11 cellular contexts compared by ENCODE assay signal in genomic region chr7:29284586-29285450, GRCh38.
DNase-seq lines count a peak whose midpoint lies in the region; ATAC-seq and TF ChIP-seq lines count a peak whose summit lies in the region.
"Had no signal": no experiment of that assay in that cellular context is flagged by ENCODE, and none has a peak within 500 bp of the region (broad histone marks: within the 10 kb centered on the region; RNA-seq: fewer than 3 reads in every experiment).

No MANE protein-coding gene starts in this region.

- H2AFZ ChIP-seq in Karpas-422 (ENCODE audit: low read length): peak overlapping the region; percentile 12; the same call in 1 of the 2 replicates
- no peak overlapping the region for H2AFZ ChIP-seq in trophoblast cell (ENCODE audit: insufficient read depth, low read length, poor library complexity)

- CTCF ChIA-PET in Calu3 (lab: Charles Lee): no interaction called here

- no peak overlapping the region for H2BK5ac ChIP-seq in trophoblast cell (ENCODE audit: low read depth, low read length, poor library complexity)

- H2AK5ac ChIP-seq in trophoblast cell (ENCODE audit: low read length): no peak overlapping the region

- ATAC-seq in HG02852 (IDR thresholded peaks at IDR 0.05; ENCODE audit: unreplicated experiment): no peak
- no peak for ATAC-seq in GM21423 (IDR thresholded peaks at IDR 0.05; ENCODE audit: unreplicated experiment)
- ATAC-seq in activated T-helper 17 cell treated with anti-CD3 and anti-CD28 coated beads, Interleukin-2, amount 50 U/mL, for 72 hours (replicated peaks): no peak

- no peak for TF ChIP-seq CTCF in Calu3 (IDR thresholded peaks at IDR 0.05; ENCODE audit: unreplicated experiment)
- no peak for TF ChIP-seq CTCF in choroid plexus epithelial cell (conservative IDR thresholded peaks at IDR 0.05; ENCODE audit: low read depth, low read length)

- peaks cover 2% of the 10 kb centered on the region for H3K79me1 ChIP-seq in trophoblast cell (ENCODE audit: low read length)

- no peak overlapping the region for H4K91ac ChIP-seq in trophoblast cell (ENCODE audit: low read depth, low read length)

- H3K9ac ChIP-seq in Karpas-422 (ENCODE audit: low read length) (peak overlapping the region; percentile 60), trophoblast cell (ENCODE audit: low read length) (no peak overlapping the region)

- no peaks in the 10 kb centered on the region for H3K27me3 ChIP-seq in Karpas-422 (ENCODE audit: low read length)
- H3K27me3 ChIP-seq in trophoblast cell (ENCODE audit: insufficient read depth, low read length): no peaks in the 10 kb centered on the region
- H3K27me3 ChIP-seq: vagina had no signal

- H2BK12ac ChIP-seq in trophoblast cell (ENCODE audit: low read length): no peak overlapping the region

- peaks cover 93% of the 10 kb centered on the region for H3K4me1 ChIP-seq in Karpas-422 (ENCODE audit: low read length)
- peaks cover 5 to 17% of the 10 kb centered on the region in 2 experiments for H3K4me1 ChIP-seq in trophoblast cell (ENCODE audit: control insufficient read depth in 1 of 2, insufficient read depth in 2 of 2, low read length in 2 of 2)

- H3K79me2 ChIP-seq in Karpas-422 (ENCODE audit: low read length) (no peaks in the 10 kb centered on the region), trophoblast cell (ENCODE audit: control insufficient read depth, insufficient read depth, low read length, poor library complexity) (peaks cover 3% of the 10 kb centered on the region)

- intact Hi-C loops in Calu3 (cut with micrococcal nuclease; ENCODE audit: unreplicated experiment): loop anchor here (2.0 kb wide), 1 partner anchor 28 kb away; no protein-coding TSS in a partner anchor

- BruUV-seq in Calu3 (replicated peaks; lab: Mats Ljungman, UMichigan): no TSS peak

- H4K20me1 ChIP-seq in Karpas-422 (ENCODE audit: insufficient read depth, low read depth, low read length): no peaks in the 10 kb centered on the region

- no peak overlapping the region for H3K14ac ChIP-seq in trophoblast cell (ENCODE audit: low read length)

- H3K4me1 Mint-ChIP-seq in Calu3 (ENCODE audit: low read depth, unreplicated experiment): peaks cover 40% of the 10 kb centered on the region
- no peaks in the 10 kb centered on the region for H3K4me1 Mint-ChIP-seq in activated T-helper 17 cell treated with anti-CD3 and anti-CD28 coated beads, Interleukin-2, amount 50 U/mL, for 72 hours
- H3K4me1 Mint-ChIP-seq: T-helper 17 cell had no signal

- no peak overlapping the region for H4K8ac ChIP-seq in trophoblast cell (ENCODE audit: low read depth, low read length)

- WGBS in trophoblast cell (ENCODE audit: extremely low coverage, insufficient coverage, insufficient read length): no CpG with 5 or more reads among the region's 8 CpGs

- H3K9me3 ChIP-seq in Karpas-422 (ENCODE audit: low read length) (no peaks in the 10 kb centered on the region), trophoblast cell (ENCODE audit: insufficient read depth, low read depth, low read length) (no peaks in the 10 kb centered on the region)
- H3K9me3 ChIP-seq: vagina had no signal

- no peaks in the 10 kb centered on the region for H3K9me3 Mint-ChIP-seq in Calu3 (ENCODE audit: low read depth, unreplicated experiment)
- H3K9me3 Mint-ChIP-seq in activated T-helper 17 cell treated with anti-CD3 and anti-CD28 coated beads, Interleukin-2, amount 50 U/mL, for 72 hours: no peaks in the 10 kb centered on the region
- H3K9me3 Mint-ChIP-seq: mesothelial cell of epicardium had no signal

- no peak overlapping the region for H3K23ac ChIP-seq in trophoblast cell (ENCODE audit: low read length)

- no peaks in the 10 kb centered on the region for H3K9me2 ChIP-seq in Karpas-422 (replicated peaks; ENCODE audit: insufficient read depth, low read length)

- H3K18ac ChIP-seq in trophoblast cell (ENCODE audit: low read length): peak overlapping the region; percentile 66

- H3K27ac Mint-ChIP-seq in Calu3 (ENCODE audit: unreplicated experiment): peak overlapping the region; percentile 82
- H3K27ac Mint-ChIP-seq in activated T-helper 17 cell treated with anti-CD3 and anti-CD28 coated beads, Interleukin-2, amount 50 U/mL, for 72 hours: no peak overlapping the region
- H3K27ac Mint-ChIP-seq: mesothelial cell of epicardium, T-helper 17 cell had no signal

- no peak overlapping the region for H4K12ac ChIP-seq in trophoblast cell (ENCODE audit: low read depth, low read length)

- H3K4me2 ChIP-seq in Karpas-422 (ENCODE audit: low read depth, low read length, poor library complexity, severe bottlenecking) (peak overlapping the region; percentile 46), trophoblast cell (ENCODE audit: low read length) (no peak overlapping the region)

- H3K4me3 ChIP-seq in Karpas-422 (ENCODE audit: low read length): peak overlapping the region; percentile 22; the same call in 1 of the 2 replicates
- H3K4me3 ChIP-seq in choroid plexus epithelial cell (ENCODE audit: low read depth, low read length): no peak overlapping the region
- H3K4me3 ChIP-seq in trophoblast cell (ENCODE audit: low read depth, low read length): no peak overlapping the region
- H3K4me3 ChIP-seq: vagina had no signal

- DNase-seq in Calu3 (no peak), Karpas-422 (no peak), choroid plexus epithelial cell (ENCODE audit: low read depth) (peak; percentile 12), trophoblast cell (peak in 1 of 2 donors; percentile 11)
- DNase-seq: activated T-cell treated with anti-CD3 and anti-CD28 coated beads for 4 hours, T-helper 17 cell had no signal

- peak overlapping the region; percentile 99 for H3K27ac ChIP-seq in Karpas-422 (ENCODE audit: low read length)
- H3K27ac ChIP-seq in trophoblast cell (ENCODE audit: low read depth, low read length): no peak overlapping the region
- H3K27ac ChIP-seq: vagina had no signal

- peak overlapping the region; percentile 4 for H3K4ac ChIP-seq in trophoblast cell (ENCODE audit: low read depth, low read length)

- no peaks in the 10 kb centered on the region for H3K36me3 ChIP-seq in Karpas-422 (ENCODE audit: insufficient read depth, low read length)
- H3K36me3 ChIP-seq in trophoblast cell (ENCODE audit: control insufficient read depth in 1 of 2, insufficient read depth in 2 of 2, low read length in 2 of 2): peaks cover 3 to 5% of the 10 kb centered on the region in 2 experiments
- H3K36me3 ChIP-seq: vagina had no signal

- H3K36me3 Mint-ChIP-seq in Calu3 (ENCODE audit: insufficient read depth, unreplicated experiment): no peaks in the 10 kb centered on the region
- H3K36me3 Mint-ChIP-seq in activated T-helper 17 cell treated with anti-CD3 and anti-CD28 coated beads, Interleukin-2, amount 50 U/mL, for 72 hours (ENCODE audit: low read depth): no peaks in the 10 kb centered on the region
- H3K36me3 Mint-ChIP-seq: mesothelial cell of epicardium had no signal

- no peak overlapping the region for H2BK120ac ChIP-seq in trophoblast cell (ENCODE audit: insufficient read depth, low read length, poor library complexity)

- H3K4me3 Mint-ChIP-seq in Calu3 (ENCODE audit: low read depth, unreplicated experiment): no peak overlapping the region
- H3K4me3 Mint-ChIP-seq in activated T-helper 17 cell treated with anti-CD3 and anti-CD28 coated beads, Interleukin-2, amount 50 U/mL, for 72 hours: no peak overlapping the region
- H3K4me3 Mint-ChIP-seq: mesothelial cell of epicardium, T-helper 17 cell had no signal

- H3K27me3 Mint-ChIP-seq in Calu3 (ENCODE audit: unreplicated experiment): peaks cover 5% of the 10 kb centered on the region
- H3K27me3 Mint-ChIP-seq in activated T-helper 17 cell treated with anti-CD3 and anti-CD28 coated beads, Interleukin-2, amount 50 U/mL, for 72 hours: peaks cover 14% of the 10 kb centered on the region
- H3K27me3 Mint-ChIP-seq: T-helper 17 cell had no signal
